ENCODE assay signal across 15 cellular contexts in genomic region chr4:125664091-125664767, GRCh38.
A peak's percentile ranks its signal among the peaks of the same experiment; 100 is the strongest.
DNase-seq lines count a peak whose midpoint lies in the region; ATAC-seq and TF ChIP-seq lines count a peak whose summit lies in the region.
"Had no signal": no experiment of that assay in that cellular context is flagged by ENCODE, and none has a peak within 500 bp of the region (broad histone marks: within the 10 kb centered on the region; RNA-seq: fewer than 3 reads in every experiment).

No MANE protein-coding gene starts in this region.

- no peak overlapping the region for H3K27ac ChIP-seq in brain microvascular endothelial cell
- H3K27ac ChIP-seq: KMS-11 had no signal

- in situ Hi-C loops in brain microvascular endothelial cell (cut with HindIII; ENCODE audit: low pct_ligation_motif_present, low sequenced_read_pairs): no loop called here

- H3K36me3 ChIP-seq in brain microvascular endothelial cell (replicated peaks): no peaks in the 10 kb centered on the region

- TF ChIP-seq CTCF in brain microvascular endothelial cell (IDR thresholded peaks at IDR 0.05; ENCODE audit: low read depth, low read length, missing control alignments) (no peak), retinal pigment epithelial cell (conservative IDR thresholded peaks at IDR 0.05; ENCODE audit: low read depth, low read length) (no peak)

- TF ChIP-seq RAD21 in Ishikawa (IDR thresholded peaks at IDR 0.05; ENCODE audit: low read depth): no peak

- no peak overlapping the region for H3K4me3 ChIP-seq in brain microvascular endothelial cell (ENCODE audit: low read depth, low read length)
- no peak overlapping the region for H3K4me3 ChIP-seq in retinal pigment epithelial cell (ENCODE audit: low read length)

- no peaks in the 10 kb centered on the region for H3K27me3 ChIP-seq in brain microvascular endothelial cell (replicated peaks)

- ATAC-seq in GM21526 (IDR thresholded peaks at IDR 0.05; ENCODE audit: low FRiP score, unreplicated experiment): no peak
- ATAC-seq: CD8-positive, alpha-beta T cell had no signal

- peak; percentile 68 for DNase-seq in brain microvascular endothelial cell
- DNase-seq in kidney tubule cell (ENCODE audit: low spot score): peak; percentile 2
- peak; percentile 46 for DNase-seq in retinal pigment epithelial cell (ENCODE audit: low read depth)
- no peak for DNase-seq in NCI-H2171 (lab: John Stamatoyannopoulos, UW)
- no peak for DNase-seq in globus pallidus (ENCODE audit: low spot score)
- DNase-seq in activated naive CD4-positive, alpha-beta T cell treated with anti-CD3 and anti-CD28 coated beads, Interleukin-2, amount 50 U/mL, for 16 hours: no peak
- DNase-seq: CD8-positive, alpha-beta T cell; HFFc6; NCI-H1092 treated with DMSO at 0.1 percent for 48 hours; NCI-H2081 treated with DMSO at 0.1 percent for 48 hours; NCI-H2227 treated with DMSO at 0.1 percent for 48 hours; NCI-H524 had no signal

- no peak for TF ChIP-seq EP300 in Ishikawa (IDR thresholded peaks at IDR 0.05; ENCODE audit: borderline replicate concordance)

TF ChIP-seq in Ishikawa, 13 proteins besides CTCF, POLR2A, EP300 and RAD21:
- TF ChIP-seq CREB1 (IDR thresholded peaks at IDR 0.05; ENCODE audit: low read depth) (no peak), TEAD4 (IDR thresholded peaks at IDR 0.05) (peak; percentile 9; the same call in 1 of the 2 replicates)

Comparison
In these comparisons a context has a peak if more than half of its experiments do, and no peak if none do; other contexts are left out.
1. DNase-seq: peak in brain microvascular endothelial cell (single experiment), kidney tubule cell (single experiment) and retinal pigment epithelial cell (single experiment); none in NCI-H2171 (single experiment), globus pallidus (single experiment) and activated naive CD4-positive, alpha-beta T cell treated with anti-CD3 and anti-CD28 coated beads, Interleukin-2, amount 50 U/mL, for 16 hours (single experiment).